Comparison of ENCODE assay signal across 10 cellular contexts in the genomic region with DNA sequence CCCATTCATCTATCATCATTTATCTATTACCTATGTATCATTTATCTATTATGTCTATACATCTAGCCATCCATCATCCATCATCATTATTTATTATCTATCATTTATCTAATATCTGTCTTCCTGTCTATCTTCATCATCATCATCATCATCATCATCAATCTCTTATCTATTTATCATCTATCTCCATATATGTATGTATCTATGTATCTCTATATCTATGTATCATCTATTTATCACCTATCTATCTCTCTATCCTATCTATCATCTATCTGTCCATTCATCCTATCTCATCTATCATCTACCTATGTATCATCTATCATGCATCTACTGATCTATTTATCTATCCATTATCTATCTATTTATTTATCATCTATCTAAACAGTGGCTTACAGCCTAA. TPM values are rescaled to one million over a fixed set of nuclear protein-coding genes. Genes with fewer than 3 reads are reported as not detected.
"Had no signal": no experiment of that assay in that cellular context is flagged by ENCODE, and none has a peak within 500 bp of the region (broad histone marks: within the 10 kb centered on the region; RNA-seq: fewer than 3 reads in every experiment).

No MANE protein-coding gene starts in this region.

- DNase-seq: H9, HCEC 1CT, IMR-90, KBM-7 had no signal

- H3K27ac ChIP-seq: HL-60, KMS-11 had no signal

- H3K9ac ChIP-seq: KMS-11 had no signal

- ATAC-seq: GM23338 had no signal

- H3K4me3 ChIP-seq: GM23338 had no signal

- H2AFZ ChIP-seq: GM23338 had no signal

- FAIRE-seq: H1, H54 had no signal

- H3K4me2 ChIP-seq: GM23338, KMS-11 had no signal

RNA-seq across cellular contexts. Expression of a gene that starts 3.8 kb away (rescaled TPM):
- total RNA-seq: HT1080 had no signal
